ENCODE assay signal across 8 cellular contexts in genomic region chr5:176629853-176630680, GRCh38. TPM values are rescaled to one million over a fixed set of nuclear protein-coding genes. Genes with fewer than 3 reads are reported as not detected.
DNase-seq lines count a peak whose midpoint lies in the region; ATAC-seq and TF ChIP-seq lines count a peak whose summit lies in the region.

A gene with protein sequence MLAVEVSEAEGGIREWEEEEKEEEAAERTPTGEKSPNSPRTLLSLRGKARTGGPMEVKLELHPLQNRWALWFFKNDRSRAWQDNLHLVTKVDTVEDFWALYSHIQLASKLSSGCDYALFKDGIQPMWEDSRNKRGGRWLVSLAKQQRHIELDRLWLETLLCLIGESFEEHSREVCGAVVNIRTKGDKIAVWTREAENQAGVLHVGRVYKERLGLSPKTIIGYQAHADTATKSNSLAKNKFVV (plus strand): TSS chr5:176630675. CDS start chr5:176642788, 12,113 bp downstream.
Gene SNCB, minus strand, starts transcription at chr5:176630534. Its CDS starts 880 bp downstream, at chr5:176629654.

- in situ Hi-C loops in G401 (cut with HindIII; ENCODE audit: low sequenced_read_pairs) (no loop called here), transverse colon (cut with MboI; ENCODE audit: low pct_ligation_motif_present in 1 of 4, low pct_unique_long_range_greater_than_20kb in 1 of 4, low sequenced_read_pairs in 3 of 4) (no loop called here)

- peaks cover 99% of the 10 kb centered on the region for H3K27me3 ChIP-seq in SJSA1 (replicated peaks)
- H3K27me3 ChIP-seq in right lobe of liver, result peaks cover 4 to 5% of the 10 kb centered on the region in 2 donors
- peaks cover 91% of the 10 kb centered on the region for H3K27me3 ChIP-seq in transverse colon

- ATAC-seq in HG02885 (IDR thresholded peaks at IDR 0.05; ENCODE audit: poor library complexity, unreplicated experiment) (peak; percentile 73), right lobe of liver (peak; percentile 50 to 65 (median 62))
- ATAC-seq in stimulated activated memory B cell treated with anti-CD40 and anti-IgM and Interleukin-4, amounts not matched to agents 10 μg/mL and 1 μg/mL and 100 μg/mL, for 72 hours, result peak; percentile 89

- H3K36me3 Mint-ChIP-seq in chondrocyte (ENCODE audit: low read depth), result peaks cover 2% of the 10 kb centered on the region
- no peaks in the 10 kb centered on the region for H3K36me3 Mint-ChIP-seq in stimulated activated memory B cell treated with anti-CD40 and anti-IgM and Interleukin-4, amounts not matched to agents 10 μg/mL and 1 μg/mL and 100 μg/mL, for 72 hours

- H3K27ac Mint-ChIP-seq in chondrocyte (ENCODE audit: unreplicated experiment), result no peak within 1 kb of the TSS
- H3K27ac Mint-ChIP-seq in stimulated activated memory B cell treated with anti-CD40 and anti-IgM and Interleukin-4, amounts not matched to agents 10 μg/mL and 1 μg/mL and 100 μg/mL, for 72 hours, result no peak within 1 kb of the TSS

- H3K4me1 ChIP-seq in SJSA1 (replicated peaks) (peaks cover 14% of the 10 kb centered on the region), right lobe of liver (peaks cover 0 to 11% (median 0%) of the 10 kb centered on the region in 4 donors), transverse colon (peaks cover 0 to 19% (median 15%) of the 10 kb centered on the region in 4 donors)

- intact Hi-C loops in right lobe of liver (cut with DNase I) (no loop called here), transverse colon (cut with DNase I; ENCODE audit: low total_unique reads) (no loop called here)

- peaks cover 9% of the 10 kb centered on the region for H3K4me1 Mint-ChIP-seq in chondrocyte (ENCODE audit: low read depth)
- peaks cover 57% of the 10 kb centered on the region for H3K4me1 Mint-ChIP-seq in stimulated activated memory B cell treated with anti-CD40 and anti-IgM and Interleukin-4, amounts not matched to agents 10 μg/mL and 1 μg/mL and 100 μg/mL, for 72 hours

- H3K4me3 ChIP-seq in SJSA1 (peak within 1 kb of the TSS; percentile 5; the same call in 1 of the 2 replicates), right lobe of liver (no peak within 1 kb of the TSS), transverse colon (peak within 1 kb of the TSS in 2 of 4 donors; percentile 17 to 38)

- H3K9me3 ChIP-seq in SJSA1 (replicated peaks), result no peaks in the 10 kb centered on the region
- H3K9me3 ChIP-seq in right lobe of liver, result no peaks in the 10 kb centered on the region
- H3K9me3 ChIP-seq in transverse colon, result no peaks in the 10 kb centered on the region

- H3K9me3 Mint-ChIP-seq in chondrocyte (ENCODE audit: low read depth), result no peaks in the 10 kb centered on the region
- no peaks in the 10 kb centered on the region for H3K9me3 Mint-ChIP-seq in stimulated activated memory B cell treated with anti-CD40 and anti-IgM and Interleukin-4, amounts not matched to agents 10 μg/mL and 1 μg/mL and 100 μg/mL, for 72 hours

- TF ChIP-seq EP300 in transverse colon (IDR thresholded peaks at IDR 0.05; ENCODE audit: low read depth), result no peak

- TF ChIP-seq POLR2A in right lobe of liver (IDR thresholded peaks at IDR 0.05), result no peak
- TF ChIP-seq POLR2A in transverse colon (IDR thresholded peaks at IDR 0.05), result no peak

- H3K27me3 Mint-ChIP-seq in chondrocyte (ENCODE audit: low read depth), result peaks cover 67% of the 10 kb centered on the region
- peaks cover 36% of the 10 kb centered on the region for H3K27me3 Mint-ChIP-seq in stimulated activated memory B cell treated with anti-CD40 and anti-IgM and Interleukin-4, amounts not matched to agents 10 μg/mL and 1 μg/mL and 100 μg/mL, for 72 hours

- TF ChIP-seq CTCF in chondrocyte (IDR thresholded peaks at IDR 0.05) (peak; percentile 49), right lobe of liver (IDR thresholded peaks at IDR 0.05) (no peak), transverse colon (IDR thresholded peaks at IDR 0.05) (no peak)

- H3K27ac ChIP-seq in SJSA1 (no peak within 1 kb of the TSS), right lobe of liver (no peak within 1 kb of the TSS), transverse colon (no peak within 1 kb of the TSS)

- WGBS in right lobe of liver (ENCODE audit: insufficient coverage, low coverage, low lambda C conversion rate, missing lambda C conversion rate), result 0% methylated on average over 18 of the region's 94 CpGs
- 1% methylated on average over 48 of the region's 94 CpGs; no CpG with 5 or more reads in 1 of the 2 donors for WGBS in transverse colon (ENCODE audit: low coverage in 1 of 2), 2 donors

- H3K36me3 ChIP-seq in SJSA1, result no peaks in the 10 kb centered on the region
- H3K36me3 ChIP-seq in right lobe of liver, result no peaks in the 10 kb centered on the region
- no peaks in the 10 kb centered on the region for H3K36me3 ChIP-seq in transverse colon

- DNase-seq in G401 (ENCODE audit: low spot score) (peak; percentile 76), SJSA1 (ENCODE audit: low read depth in 1 of 2, low spot score in 2 of 2) (peak in 1 of 2 experiments; percentile 46), chondrocyte (ENCODE audit: low spot score) (no peak), right lobe of liver (no peak), pons (ENCODE audit: low spot score) (no peak), transverse colon (no peak)

- H3K4me3 Mint-ChIP-seq in chondrocyte (ENCODE audit: unreplicated experiment), result peak within 1 kb of the TSS; percentile 62
- H3K4me3 Mint-ChIP-seq in stimulated activated memory B cell treated with anti-CD40 and anti-IgM and Interleukin-4, amounts not matched to agents 10 μg/mL and 1 μg/mL and 100 μg/mL, for 72 hours, result peak within 1 kb of the TSS; percentile 67

RNA-seq across cellular contexts. Expression of the first gene that starts in this region (rescaled TPM):
- not detected in 2 replicates for total RNA-seq in G401 (2014; rRNA removed; shearing (Covaris generic))
- total RNA-seq in SJSA1 (2014; rRNA removed; shearing (Covaris generic)), result not detected in 2 replicates
- total RNA-seq in chondrocyte, result not detected in 3 replicates
- not detected for total RNA-seq in right lobe of liver
- total RNA-seq in transverse colon, result not detected

RNA-seq across cellular contexts. Expression of gene SNCB, which starts in this region (rescaled TPM):
- 0.49 and 1.7 TPM in 2 replicates for total RNA-seq in G401 (2014; rRNA removed; shearing (Covaris generic))
- total RNA-seq in SJSA1 (2014; rRNA removed; shearing (Covaris generic)), result not detected in 2 replicates
- total RNA-seq in chondrocyte, result 0.45 to 0.95 TPM in 2 of 3 replicates, not detected in the other
- total RNA-seq in right lobe of liver, result not detected
- not detected for total RNA-seq in transverse colon

Comparison
In these comparisons a context has a peak if more than half of its experiments do, and no peak if none do; other contexts are left out.
1. Peak in ATAC-seq in right lobe of liver; RNA of the genes that start here not detected or under 1 TPM.